ENCODE assay signal across 9 cellular contexts in the genomic region with DNA sequence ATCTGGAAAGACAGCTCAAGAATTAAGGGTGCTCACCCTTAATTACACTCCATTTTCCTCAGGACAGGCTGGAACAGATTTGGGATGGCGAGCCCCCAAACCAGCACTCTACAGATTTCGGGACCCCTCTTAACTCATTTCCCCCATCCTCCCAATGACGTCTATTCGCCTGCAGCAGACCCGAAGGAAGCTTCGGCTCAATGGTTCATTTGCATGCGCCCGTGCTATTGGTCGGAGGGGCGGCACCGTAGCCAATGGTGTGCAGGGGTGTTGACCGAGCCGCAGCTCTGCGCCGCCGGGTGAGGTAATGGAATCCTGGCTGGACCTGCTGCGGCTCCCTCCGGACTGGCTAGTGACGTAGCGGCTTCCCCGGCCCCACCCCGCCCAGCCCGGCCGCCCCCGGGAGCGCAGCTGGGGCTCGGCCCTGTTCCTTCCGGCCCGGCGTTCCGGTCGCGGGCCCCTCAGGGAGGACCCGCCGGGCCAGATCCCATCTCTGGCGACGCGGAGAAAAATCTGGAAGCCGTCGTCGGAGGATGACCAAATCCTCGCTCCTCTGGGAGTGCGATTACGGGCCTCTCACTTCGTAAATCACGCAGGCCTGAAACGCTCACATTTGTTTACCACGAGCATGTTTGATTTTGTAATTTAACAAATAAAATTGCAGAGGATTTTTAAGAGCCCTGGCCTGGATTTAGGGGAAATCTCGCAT. TPM values are rescaled to one million over a fixed set of nuclear protein-coding genes. Genes with fewer than 3 reads are reported as not detected.
DNase-seq lines count a peak whose midpoint lies in the region; ATAC-seq and TF ChIP-seq lines count a peak whose summit lies in the region.
"Had no signal": no experiment of that assay in that cellular context is flagged by ENCODE, and none has a peak within 500 bp of the region (broad histone marks: within the 10 kb centered on the region; RNA-seq: fewer than 3 reads in every experiment).

No MANE protein-coding gene starts in this region.

- TF ChIP-seq POLR2A in lower leg skin (IDR thresholded peaks at IDR 0.05) = peak in 1 of 2 donors; percentile 4

- TF ChIP-seq CTCF in CD14-positive monocyte (IDR thresholded peaks at IDR 0.05) (no peak), lower leg skin (IDR thresholded peaks at IDR 0.05) (no peak)

- H3K4me1 Mint-ChIP-seq in CD14-positive monocyte = peaks cover 38% of the 10 kb centered on the region

- H3K4me3 Mint-ChIP-seq in CD14-positive monocyte = peak overlapping the region; percentile 70 to 80

- H3K36me3 Mint-ChIP-seq in CD14-positive monocyte = peaks cover 2 to 13% of the 10 kb centered on the region in 2 donors

- peak overlapping the region; percentile 87 to 96 (median 95) for H3K27ac Mint-ChIP-seq in CD14-positive monocyte

- DNase-seq in CD14-positive monocyte (ENCODE audit: low spot score) (peak; percentile 98), NCI-H748 treated with DMSO at 0.1 percent for 48 hours (lab: John Stamatoyannopoulos, UW) (peak; percentile 81), dermis blood vessel endothelial cell (peak; percentile 98), lower leg skin (ENCODE audit: low spot score in 2 of 2) (peak; percentile 96 to 99)
- DNase-seq in activated CD4-positive, alpha-beta T cell treated with anti-CD3 and anti-CD28 coated beads, Interleukin-2, amount 50 U/mL, for 4 hours = peak; percentile 80 to 83
- DNase-seq in stimulated activated CD4-positive, alpha-beta T cell treated with anti-CD3 and anti-CD28 coated beads, Interleukin-4, amount 100 ng/mL, for 4 hours = peak; percentile 83 to 87

- ATAC-seq in GM19395 (IDR thresholded peaks at IDR 0.05; ENCODE audit: unreplicated experiment) (peak; percentile 94), HG03558 (IDR thresholded peaks at IDR 0.05; ENCODE audit: extremely low read depth, unreplicated experiment) (peak; percentile 93)

- 1% methylated on average over 17 to 41 of the region's 49 CpGs for WGBS in lower leg skin, 2 donors

- H3K4me3 ChIP-seq in lower leg skin (ENCODE audit: low read depth, poor library complexity, severe bottlenecking) = no peak overlapping the region

- intact Hi-C loops in CD14-positive monocyte (cut with micrococcal nuclease) (loop anchor here in 1 of 2 donors (2.0 kb wide), 1 partner anchor 18 kb away; a partner anchor contains a TSS), lower leg skin (cut with DNase I; ENCODE audit: low total_unique reads) (no loop called here)

- peaks cover 21 to 36% (median 22%) of the 10 kb centered on the region in 3 donors for H3K27me3 Mint-ChIP-seq in CD14-positive monocyte (ENCODE audit: low read depth in 3 of 3)

- H3K9me3 Mint-ChIP-seq in CD14-positive monocyte = peaks cover 0 to 3% (median 0%) of the 10 kb centered on the region in 7 donors

RNA-seq across cellular contexts. Expression of a gene that starts 18.3 kb away (rescaled TPM):
- polyA plus RNA-seq in CD14-positive monocyte = 10 to 100 TPM; 10.1 to 41.4 TPM
- total RNA-seq in dermis blood vessel endothelial cell = 0.70 and 3.1 TPM in 2 replicates
- total RNA-seq in lower leg skin = 100 to 1,000 TPM in 2 of 4 donors, 10 to 100 TPM in 2; 28.7 to 121 (median 105) TPM

RNA-seq across cellular contexts. Expression of a gene that starts 26.2 kb away (rescaled TPM):
- polyA plus RNA-seq in CD14-positive monocyte = 1 to 10 TPM in 1 of 2 donors, under 1 TPM in 1; 0.63 to 1.6 TPM
- 35.0 and 49.2 TPM in 2 replicates for total RNA-seq in dermis blood vessel endothelial cell
- total RNA-seq in lower leg skin = 10 to 100 TPM; 14.6 to 34.2 (median 25.9) TPM

RNA-seq across cellular contexts. Expression of a gene that starts 36.8 kb away (rescaled TPM):
- polyA plus RNA-seq in CD14-positive monocyte = 10 to 100 TPM; 20.5 to 26.4 TPM
- total RNA-seq in dermis blood vessel endothelial cell (55.1 and 79.6 TPM in 2 replicates), lower leg skin (10 to 100 TPM; 42.6 to 71.6 (median 55.2) TPM)

RNA-seq across cellular contexts. Expression of a gene that starts 46.6 kb away (rescaled TPM):
- polyA plus RNA-seq in CD14-positive monocyte = not detected
- total RNA-seq in dermis blood vessel endothelial cell (not detected in 2 replicates), lower leg skin (under 1 TPM in 1 of 4 donors, not detected in 3; 0.71 TPM)
- total RNA-seq: subcutaneous adipose tissue had no signal
